Comparison of ENCODE assay signal across 20 cellular contexts in genomic region chr3:182910939-182911781, GRCh38.
DNase-seq lines count a peak whose midpoint lies in the region; ATAC-seq and TF ChIP-seq lines count a peak whose summit lies in the region.
"Had no signal": no experiment of that assay in that cellular context is flagged by ENCODE, and none has a peak within 500 bp of the region (broad histone marks: within the 10 kb centered on the region; RNA-seq: fewer than 3 reads in every experiment).

No MANE protein-coding gene starts in this region.

- ATAC-seq in CD4-positive, CD25-positive, alpha-beta regulatory T cell (ENCODE audit: low read depth in 2 of 2): peak in 1 of 2 donors; percentile 52
- no peak for ATAC-seq in WTC11
- no peak for ATAC-seq in HG03354 (IDR thresholded peaks at IDR 0.05; ENCODE audit: poor library complexity, severe bottlenecking, unreplicated experiment)

- POLR2A ChIA-PET in WTC11 (lab: Charles Lee): no interaction called here

- peaks cover 39 to 63% (median 50%) of the 10 kb centered on the region in 4 donors for H3K4me1 Mint-ChIP-seq in CD4-positive, CD25-positive, alpha-beta regulatory T cell
- H3K4me1 Mint-ChIP-seq in Calu3 (ENCODE audit: low read depth, unreplicated experiment) (no peaks in the 10 kb centered on the region), WTC11 (no peaks in the 10 kb centered on the region)

- peak overlapping the region in 3 of 4 donors; percentile 24 to 73 (median 51) for H3K4me3 Mint-ChIP-seq in CD4-positive, CD25-positive, alpha-beta regulatory T cell
- H3K4me3 Mint-ChIP-seq in Calu3 (ENCODE audit: low read depth, unreplicated experiment): no peak overlapping the region
- no peak overlapping the region for H3K4me3 Mint-ChIP-seq in WTC11
- H3K4me3 Mint-ChIP-seq: naive B cell had no signal

- H3K27me3 Mint-ChIP-seq in CD4-positive, CD25-positive, alpha-beta regulatory T cell: no peaks in the 10 kb centered on the region
- no peaks in the 10 kb centered on the region for H3K27me3 Mint-ChIP-seq in Calu3 (ENCODE audit: unreplicated experiment)
- H3K27me3 Mint-ChIP-seq in WTC11 (ENCODE audit: low read depth): no peaks in the 10 kb centered on the region
- H3K27me3 Mint-ChIP-seq: naive B cell had no signal

- in situ Hi-C loops in ACHN (cut with HindIII; ENCODE audit: low pct_ligation_motif_present, low pct_unique_long_range_greater_than_20kb, low sequenced_read_pairs) (no loop called here), G401 (cut with HindIII; ENCODE audit: low sequenced_read_pairs) (no loop called here)

- DNase-seq in CD4-positive, CD25-positive, alpha-beta regulatory T cell: peak in 1 of 3 donors; percentile 76
- DNase-seq in Calu3 (no peak), WTC11 (ENCODE audit: low spot score) (no peak), dorsolateral prefrontal cortex (no peak), ACHN (no peak), G401 (ENCODE audit: low spot score) (no peak), epidermal melanocyte (ENCODE audit: insufficient read length, low spot score) (no peak)
- DNase-seq: activated naive CD4-positive, alpha-beta T cell treated with Interleukin-2 at 50 U/mL for 16 hours; effector CD4-positive, alpha-beta T cell; GM23248; heart right ventricle; Karpas-422; naive B cell; NCI-H1105 treated with DMSO at 0.1 percent for 48 hours; NCI-H774; Peyer's patch; stimulated activated CD4-positive, alpha-beta T cell treated with anti-CD3 and anti-CD28 coated beads, Interleukin-4, amount 100 ng/mL, for 24 hours had no signal

- no peaks in the 10 kb centered on the region for H3K9me3 Mint-ChIP-seq in CD4-positive, CD25-positive, alpha-beta regulatory T cell
- H3K9me3 Mint-ChIP-seq in Calu3 (ENCODE audit: low read depth, unreplicated experiment) (no peaks in the 10 kb centered on the region), WTC11 (no peaks in the 10 kb centered on the region)
- H3K9me3 Mint-ChIP-seq: naive B cell had no signal

- H3K4me3 ChIP-seq in CD4-positive, CD25-positive, alpha-beta regulatory T cell (ENCODE audit: low read depth, low read length): peak overlapping the region; percentile 8
- no peak overlapping the region for H3K4me3 ChIP-seq in dorsolateral prefrontal cortex
- H3K4me3 ChIP-seq: cardiac muscle cell, GM23248, heart right ventricle, Peyer's patch, thoracic aorta had no signal

- TF ChIP-seq CTCF in Calu3 (IDR thresholded peaks at IDR 0.05; ENCODE audit: unreplicated experiment) (no peak), WTC11 (IDR thresholded peaks at IDR 0.05) (no peak), dorsolateral prefrontal cortex (IDR thresholded peaks at IDR 0.05 in 54 of 56, conservative IDR thresholded peaks at IDR 0.05 in 2 of 56; ENCODE audit: low read depth in 1 of 56, partially characterized antibody in 56 of 56) (no peak)

- peak overlapping the region; percentile 61 to 96 (median 78) for H3K27ac Mint-ChIP-seq in CD4-positive, CD25-positive, alpha-beta regulatory T cell
- H3K27ac Mint-ChIP-seq in Calu3 (ENCODE audit: unreplicated experiment) (peak overlapping the region; percentile 1), WTC11 (peak overlapping the region; percentile 17)

- no peak overlapping the region for H3K27ac ChIP-seq in CD4-positive, CD25-positive, alpha-beta regulatory T cell (ENCODE audit: insufficient read depth, low read length, poor library complexity, severe bottlenecking)
- peak overlapping the region in 52 of 59 donors; percentile 24 to 94 (median 78) for H3K27ac ChIP-seq in dorsolateral prefrontal cortex
- H3K27ac ChIP-seq: cardiac muscle cell, GM23248, heart right ventricle, Peyer's patch, thoracic aorta had no signal

- CTCF ChIA-PET in Calu3 (lab: Charles Lee): no interaction called here
- CTCF ChIA-PET in WTC11 (lab: Charles Lee): interaction anchor here (1.0 to 1.8 kb wide), 3 partner anchors 37 to 197 kb away, joined by 3 to 4 read pairs (median 4); no protein-coding TSS in a partner anchor

- no TSS peak for BruUV-seq in Calu3 (replicated peaks; lab: Mats Ljungman, UMichigan)

- H3K9me3 ChIP-seq in CD4-positive, CD25-positive, alpha-beta regulatory T cell (ENCODE audit: control insufficient read depth in 2 of 2, low read length in 2 of 2): no peaks in the 10 kb centered on the region
- H3K9me3 ChIP-seq: heart right ventricle, Peyer's patch, thoracic aorta had no signal

- peaks cover 32% of the 10 kb centered on the region for H3K4me1 ChIP-seq in CD4-positive, CD25-positive, alpha-beta regulatory T cell (ENCODE audit: control insufficient read depth, insufficient read depth, low read length, poor library complexity, severe bottlenecking)
- H3K4me1 ChIP-seq: Peyer's patch had no signal

- peaks cover 6% of the 10 kb centered on the region for H3K36me3 Mint-ChIP-seq in CD4-positive, CD25-positive, alpha-beta regulatory T cell
- H3K36me3 Mint-ChIP-seq in Calu3 (ENCODE audit: insufficient read depth, unreplicated experiment) (no peaks in the 10 kb centered on the region), WTC11 (no peaks in the 10 kb centered on the region)

- H3K27me3 ChIP-seq in CD4-positive, CD25-positive, alpha-beta regulatory T cell (ENCODE audit: control insufficient read depth, insufficient read depth, low read length): no peaks in the 10 kb centered on the region
- no peaks in the 10 kb centered on the region for H3K27me3 ChIP-seq in dorsolateral prefrontal cortex
- H3K27me3 ChIP-seq: cardiac muscle cell, heart right ventricle, Peyer's patch had no signal

- peaks cover 23% of the 10 kb centered on the region for H3K36me3 ChIP-seq in CD4-positive, CD25-positive, alpha-beta regulatory T cell (ENCODE audit: control insufficient read depth, insufficient read depth, low read length)

- intact Hi-C loops in Calu3 (cut with micrococcal nuclease; ENCODE audit: unreplicated experiment): no loop called here
- intact Hi-C loops in dorsolateral prefrontal cortex (cut with DNase I): loop anchor here (5.0 to 10.0 kb wide), 3 partner anchors 64 to 184 kb away; partner anchors contain the start of genes MCCC1 (in 2 of the 2) and DCUN1D1 (in 1 of the 2)

TF ChIP-seq in WTC11, 78 proteins besides CTCF, POLR2A, EP300 and RAD21:
- TF ChIP-seq ZNF219 (CRISPR knock-in tag; IDR thresholded peaks at IDR 0.05; ENCODE audit: borderline replicate concordance) (no peak), ERG (CRISPR knock-in tag; IDR thresholded peaks at IDR 0.05) (no peak), STAT6 (CRISPR knock-in tag; conservative IDR thresholded peaks at IDR 0.05; ENCODE audit: low read depth) (no peak), ZNF232 (CRISPR knock-in tag; IDR thresholded peaks at IDR 0.05) (no peak), TCF7 (CRISPR knock-in tag; IDR thresholded peaks at IDR 0.05; ENCODE audit: low read depth) (no peak), GRHL2 (CRISPR knock-in tag; IDR thresholded peaks at IDR 0.05; ENCODE audit: insufficient replicate concordance, severe bottlenecking) (no peak), TEAD1 (CRISPR knock-in tag; IDR thresholded peaks at IDR 0.05) (no peak), TP53 (CRISPR knock-in tag; IDR thresholded peaks at IDR 0.05) (no peak), ATF6 (CRISPR knock-in tag; IDR thresholded peaks at IDR 0.05) (no peak), ETV6 (CRISPR knock-in tag; IDR thresholded peaks at IDR 0.05) (no peak)

Comparison
In these comparisons a context has a peak if more than half of its experiments do, and no peak if none do; other contexts are left out.
1. H3K27ac Mint-ChIP-seq: peak in every context shown above with its lines; median percentile 78 in CD4-positive, CD25-positive, alpha-beta regulatory T cell; 17 in WTC11; 1 in Calu3.
2. H3K4me3 Mint-ChIP-seq: peak in CD4-positive, CD25-positive, alpha-beta regulatory T cell (3 of 4); none in Calu3 (single experiment) and WTC11 (single experiment).